ENCODE assay signal across 8 cellular contexts in the genomic region with DNA sequence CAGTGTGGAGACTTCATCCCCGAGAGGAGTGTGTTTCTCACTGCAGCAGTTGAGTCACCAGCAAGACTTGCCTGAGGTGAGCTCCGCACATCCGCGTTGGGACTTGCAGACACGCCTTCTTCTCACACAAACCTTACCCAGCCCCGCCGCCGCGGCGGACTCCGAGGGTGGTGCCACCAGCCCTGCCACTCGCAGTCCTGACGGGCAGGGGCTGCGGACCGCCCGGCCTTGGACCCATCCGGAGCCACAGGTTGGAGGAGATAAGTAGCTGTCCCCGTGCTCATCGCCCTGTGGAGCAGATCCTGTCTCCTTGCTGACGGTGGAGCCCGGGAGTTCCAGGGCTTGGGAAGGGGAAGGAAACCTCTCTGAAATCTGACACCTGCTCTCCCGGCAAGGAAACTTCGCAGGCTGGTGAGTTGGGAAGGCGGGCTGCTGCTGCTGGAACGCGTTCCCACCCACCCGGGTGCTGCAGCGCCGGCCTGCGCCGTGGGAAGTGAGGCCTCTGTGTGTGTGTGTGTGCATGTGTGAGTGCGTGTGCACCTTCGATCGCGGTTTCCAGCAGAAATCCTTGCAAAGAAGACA. TPM values are rescaled to one million over a fixed set of nuclear protein-coding genes. Genes with fewer than 3 reads are reported as not detected.
DNase-seq lines count a peak whose midpoint lies in the region; ATAC-seq and TF ChIP-seq lines count a peak whose summit lies in the region.

A gene with protein sequence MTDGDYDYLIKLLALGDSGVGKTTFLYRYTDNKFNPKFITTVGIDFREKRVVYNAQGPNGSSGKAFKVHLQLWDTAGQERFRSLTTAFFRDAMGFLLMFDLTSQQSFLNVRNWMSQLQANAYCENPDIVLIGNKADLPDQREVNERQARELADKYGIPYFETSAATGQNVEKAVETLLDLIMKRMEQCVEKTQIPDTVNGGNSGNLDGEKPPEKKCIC (plus strand): TSS at position 188 of the 582 bp plus-strand sequence. CDS start 49,109 bp downstream, outside the sequence.

- peaks cover 8% of the 10 kb centered on the region for H3K9me3 Mint-ChIP-seq in chondrocyte (ENCODE audit: low read depth)

- no peak for ATAC-seq in HG03354 (IDR thresholded peaks at IDR 0.05; ENCODE audit: poor library complexity, severe bottlenecking, unreplicated experiment)

- H3K4me1 Mint-ChIP-seq in chondrocyte (ENCODE audit: low read depth): peaks cover 18% of the 10 kb centered on the region

- DNase-seq in GM19238 (ENCODE audit: insufficient read length, low spot score) (peak; percentile 0), NCI-H2107 (lab: John Stamatoyannopoulos, UW) (peak; percentile 39), chondrocyte (ENCODE audit: low spot score) (peak; percentile 95), left kidney (ENCODE audit: low read depth, low spot score) (peak; percentile 95), NCI-H1694 (lab: John Stamatoyannopoulos, UW) (no peak)
- DNase-seq in activated CD4-positive, alpha-beta T cell treated with anti-CD3 and anti-CD28 coated beads for 24 hours (ENCODE audit: low read depth in 2 of 2): peak; percentile 54
- DNase-seq in stimulated activated CD4-positive, alpha-beta T cell treated with anti-CD3 and anti-CD28 coated beads, Interleukin-1b, Interleukin-23, amount 100 ng/mL, for 1 hour (ENCODE audit: low read depth in 2 of 2): peak; percentile 33 to 44

- peaks cover 2% of the 10 kb centered on the region for H3K27me3 Mint-ChIP-seq in chondrocyte (ENCODE audit: low read depth)

- peaks cover 5% of the 10 kb centered on the region for H3K36me3 Mint-ChIP-seq in chondrocyte (ENCODE audit: low read depth)

- H3K27ac Mint-ChIP-seq in chondrocyte (ENCODE audit: unreplicated experiment): peak within 1 kb of the TSS; percentile 37

- TF ChIP-seq CTCF in chondrocyte (IDR thresholded peaks at IDR 0.05): peak; percentile 22

- peak within 1 kb of the TSS; percentile 76 for H3K4me3 Mint-ChIP-seq in chondrocyte (ENCODE audit: unreplicated experiment)

RNA-seq across cellular contexts. Expression of the gene that starts here (rescaled TPM):
- total RNA-seq in chondrocyte: 0.20 to 0.51 TPM (median 0.28 TPM) in 3 replicates

Comparison
In these comparisons a context has a peak if more than half of its experiments do, and no peak if none do; other contexts are left out.
1. Peak in DNase-seq in chondrocyte; RNA of the gene not detected or under 1 TPM.